Comparison of ENCODE assay signal across 1 cellular context in the genomic region with DNA sequence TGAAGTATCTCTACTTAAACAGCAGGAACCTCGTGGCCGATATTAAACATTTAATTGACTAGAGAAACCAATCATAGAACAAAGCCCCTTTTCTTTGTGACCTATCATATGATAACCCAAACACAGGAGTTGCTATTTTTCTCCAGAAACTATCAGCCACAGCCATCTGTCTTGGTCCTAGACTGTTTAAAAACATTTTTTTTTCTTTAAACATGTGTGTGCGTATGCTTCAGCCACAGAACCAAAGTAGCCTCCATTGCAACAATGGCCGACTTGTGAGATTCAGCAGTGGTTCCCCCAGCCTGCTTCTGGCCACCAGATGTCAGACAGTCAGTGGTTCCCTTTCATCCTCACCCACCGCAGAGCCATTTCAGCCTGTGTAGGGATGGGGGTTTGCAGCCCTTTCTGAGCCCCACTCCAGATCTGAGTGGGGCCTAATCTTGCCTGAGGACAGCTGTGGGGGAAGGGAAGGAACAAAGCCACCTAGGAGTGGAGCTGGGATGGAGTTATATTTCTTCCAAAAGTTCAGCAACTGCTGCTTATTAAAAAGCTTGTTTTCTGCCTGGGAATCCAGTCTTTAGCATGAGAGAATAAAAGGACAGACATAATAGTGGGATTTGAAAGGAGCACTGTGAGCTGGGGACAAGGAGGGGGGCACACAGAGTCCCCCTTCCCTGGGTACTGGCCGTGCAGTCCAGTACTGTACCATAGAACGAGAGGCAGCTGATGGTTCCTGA.
A peak's percentile ranks its signal among the peaks of the same experiment; 100 is the strongest.
TF ChIP-seq lines count a peak whose summit lies in the region.

No MANE protein-coding gene starts in this region.

TF ChIP-seq in K562, 482 proteins besides CTCF, POLR2A, EP300 and RAD21 (continued from another document and continues in another):
- TF ChIP-seq, protein P1, sequence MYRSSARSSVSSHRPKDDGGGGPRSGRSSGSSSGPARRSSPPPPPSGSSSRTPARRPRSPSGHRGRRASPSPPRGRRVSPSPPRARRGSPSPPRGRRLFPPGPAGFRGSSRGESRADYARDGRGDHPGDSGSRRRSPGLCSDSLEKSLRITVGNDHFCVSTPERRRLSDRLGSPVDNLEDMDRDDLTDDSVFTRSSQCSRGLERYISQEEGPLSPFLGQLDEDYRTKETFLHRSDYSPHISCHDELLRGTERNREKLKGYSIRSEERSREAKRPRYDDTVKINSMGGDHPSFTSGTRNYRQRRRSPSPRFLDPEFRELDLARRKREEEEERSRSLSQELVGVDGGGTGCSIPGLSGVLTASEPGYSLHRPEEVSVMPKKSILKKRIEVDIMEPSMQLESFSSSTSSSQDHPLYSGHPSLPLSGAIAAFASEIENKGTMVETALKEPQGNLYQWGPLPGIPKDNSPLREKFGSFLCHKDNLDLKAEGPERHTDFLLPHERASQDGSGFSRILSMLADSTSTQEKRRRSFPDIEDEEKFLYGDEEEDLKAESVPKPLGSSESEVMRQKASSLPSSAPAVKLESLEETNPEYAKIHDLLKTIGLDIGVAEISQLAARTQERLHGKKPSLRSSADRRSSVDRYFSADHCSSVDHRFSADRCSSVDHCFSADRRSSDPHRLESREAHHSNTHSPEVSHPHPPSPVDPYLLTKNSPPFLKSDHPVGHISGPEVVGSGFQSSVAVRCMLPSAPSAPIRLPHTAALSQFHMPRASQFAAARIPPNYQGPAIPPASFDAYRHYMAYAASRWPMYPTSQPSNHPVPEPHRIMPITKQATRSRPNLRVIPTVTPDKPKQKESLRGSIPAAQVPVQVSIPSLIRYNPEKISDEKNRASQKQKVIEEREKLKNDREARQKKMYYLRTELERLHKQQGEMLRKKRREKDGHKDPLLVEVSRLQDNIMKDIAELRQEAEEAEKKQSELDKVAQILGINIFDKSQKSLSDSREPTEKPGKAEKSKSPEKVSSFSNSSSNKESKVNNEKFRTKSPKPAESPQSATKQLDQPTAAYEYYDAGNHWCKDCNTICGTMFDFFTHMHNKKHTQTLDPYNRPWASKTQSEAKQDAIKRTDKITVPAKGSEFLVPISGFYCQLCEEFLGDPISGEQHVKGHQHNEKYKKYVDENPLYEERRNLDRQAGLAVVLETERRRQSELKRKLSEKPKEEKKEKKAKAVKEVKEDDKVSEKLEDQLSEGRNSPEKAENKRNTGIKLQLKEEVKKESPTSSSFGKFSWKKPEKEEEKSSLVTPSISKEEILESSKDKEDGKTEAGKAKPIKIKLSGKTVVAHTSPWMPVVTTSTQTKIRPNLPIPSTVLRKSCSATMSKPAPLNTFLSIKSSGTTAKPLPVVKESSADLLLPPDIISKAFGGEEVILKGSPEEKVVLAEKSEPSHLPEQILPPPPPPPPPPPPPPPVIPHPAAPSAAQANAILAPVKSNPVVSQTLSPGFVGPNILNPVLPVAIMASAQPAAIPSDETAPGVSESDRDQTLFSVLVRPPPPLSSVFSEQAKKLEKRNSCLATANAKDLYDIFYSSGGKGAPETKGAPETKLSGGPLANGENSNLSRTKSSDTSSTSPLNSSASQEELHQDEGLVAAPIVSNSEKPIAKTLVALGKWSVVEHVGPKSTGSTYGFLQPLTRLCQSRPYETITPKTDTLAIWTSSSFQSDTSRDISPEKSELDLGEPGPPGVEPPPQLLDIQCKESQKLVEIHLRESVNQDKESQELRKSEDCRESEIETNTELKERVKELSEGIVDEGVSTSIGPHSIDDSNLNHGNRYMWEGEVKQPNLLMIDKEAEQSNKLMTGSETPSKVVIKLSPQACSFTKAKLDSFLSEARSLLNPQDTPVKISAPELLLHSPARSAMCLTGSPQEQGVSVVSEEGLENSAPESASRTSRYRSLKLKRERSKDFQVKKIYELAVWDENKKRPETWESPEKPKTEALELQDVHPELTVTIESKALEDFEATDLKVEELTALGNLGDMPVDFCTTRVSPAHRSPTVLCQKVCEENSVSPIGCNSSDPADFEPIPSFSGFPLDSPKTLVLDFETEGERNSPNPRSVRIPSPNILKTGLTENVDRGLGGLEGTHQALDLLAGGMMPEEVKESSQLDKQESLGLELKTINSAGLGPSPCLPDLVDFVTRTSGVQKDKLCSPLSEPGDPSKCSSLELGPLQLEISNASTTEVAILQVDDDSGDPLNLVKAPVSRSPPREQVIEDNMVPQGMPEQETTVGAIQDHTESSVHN (IDR thresholded peaks at IDR 0.05; ENCODE audit: borderline replicate concordance in 1 of 2, low read depth in 1 of 2) = no peak
- TF ChIP-seq ZFX (CRISPR knock-in tag; IDR thresholded peaks at IDR 0.05) (peak; percentile 69), KDM5B (IDR thresholded peaks at IDR 0.05; ENCODE audit: insufficient replicate concordance, low read depth, low read length) (no peak), PHB2 (IDR thresholded peaks at IDR 0.05; ENCODE audit: low read depth) (no peak), ZNF134 (CRISPR knock-in tag; conservative IDR thresholded peaks at IDR 0.05) (peak; percentile 75), BRD4 (IDR thresholded peaks at IDR 0.05) (peak; percentile 29; the same call in 1 of the 2 replicates)
- TF ChIP-seq, protein P2, sequence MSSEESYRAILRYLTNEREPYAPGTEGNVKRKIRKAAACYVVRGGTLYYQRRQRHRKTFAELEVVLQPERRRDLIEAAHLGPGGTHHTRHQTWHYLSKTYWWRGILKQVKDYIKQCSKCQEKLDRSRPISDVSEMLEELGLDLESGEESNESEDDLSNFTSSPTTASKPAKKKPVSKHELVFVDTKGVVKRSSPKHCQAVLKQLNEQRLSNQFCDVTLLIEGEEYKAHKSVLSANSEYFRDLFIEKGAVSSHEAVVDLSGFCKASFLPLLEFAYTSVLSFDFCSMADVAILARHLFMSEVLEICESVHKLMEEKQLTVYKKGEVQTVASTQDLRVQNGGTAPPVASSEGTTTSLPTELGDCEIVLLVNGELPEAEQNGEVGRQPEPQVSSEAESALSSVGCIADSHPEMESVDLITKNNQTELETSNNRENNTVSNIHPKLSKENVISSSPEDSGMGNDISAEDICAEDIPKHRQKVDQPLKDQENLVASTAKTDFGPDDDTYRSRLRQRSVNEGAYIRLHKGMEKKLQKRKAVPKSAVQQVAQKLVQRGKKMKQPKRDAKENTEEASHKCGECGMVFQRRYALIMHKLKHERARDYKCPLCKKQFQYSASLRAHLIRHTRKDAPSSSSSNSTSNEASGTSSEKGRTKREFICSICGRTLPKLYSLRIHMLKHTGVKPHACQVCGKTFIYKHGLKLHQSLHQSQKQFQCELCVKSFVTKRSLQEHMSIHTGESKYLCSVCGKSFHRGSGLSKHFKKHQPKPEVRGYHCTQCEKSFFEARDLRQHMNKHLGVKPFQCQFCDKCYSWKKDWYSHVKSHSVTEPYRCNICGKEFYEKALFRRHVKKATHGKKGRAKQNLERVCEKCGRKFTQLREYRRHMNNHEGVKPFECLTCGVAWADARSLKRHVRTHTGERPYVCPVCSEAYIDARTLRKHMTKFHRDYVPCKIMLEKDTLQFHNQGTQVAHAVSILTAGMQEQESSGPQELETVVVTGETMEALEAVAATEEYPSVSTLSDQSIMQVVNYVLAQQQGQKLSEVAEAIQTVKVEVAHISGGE (CRISPR knock-in tag; IDR thresholded peaks at IDR 0.05) = peak in 1 of 3 experiments; percentile 78; a peak in 2 of 6 replicates
- TF ChIP-seq, protein P3, sequence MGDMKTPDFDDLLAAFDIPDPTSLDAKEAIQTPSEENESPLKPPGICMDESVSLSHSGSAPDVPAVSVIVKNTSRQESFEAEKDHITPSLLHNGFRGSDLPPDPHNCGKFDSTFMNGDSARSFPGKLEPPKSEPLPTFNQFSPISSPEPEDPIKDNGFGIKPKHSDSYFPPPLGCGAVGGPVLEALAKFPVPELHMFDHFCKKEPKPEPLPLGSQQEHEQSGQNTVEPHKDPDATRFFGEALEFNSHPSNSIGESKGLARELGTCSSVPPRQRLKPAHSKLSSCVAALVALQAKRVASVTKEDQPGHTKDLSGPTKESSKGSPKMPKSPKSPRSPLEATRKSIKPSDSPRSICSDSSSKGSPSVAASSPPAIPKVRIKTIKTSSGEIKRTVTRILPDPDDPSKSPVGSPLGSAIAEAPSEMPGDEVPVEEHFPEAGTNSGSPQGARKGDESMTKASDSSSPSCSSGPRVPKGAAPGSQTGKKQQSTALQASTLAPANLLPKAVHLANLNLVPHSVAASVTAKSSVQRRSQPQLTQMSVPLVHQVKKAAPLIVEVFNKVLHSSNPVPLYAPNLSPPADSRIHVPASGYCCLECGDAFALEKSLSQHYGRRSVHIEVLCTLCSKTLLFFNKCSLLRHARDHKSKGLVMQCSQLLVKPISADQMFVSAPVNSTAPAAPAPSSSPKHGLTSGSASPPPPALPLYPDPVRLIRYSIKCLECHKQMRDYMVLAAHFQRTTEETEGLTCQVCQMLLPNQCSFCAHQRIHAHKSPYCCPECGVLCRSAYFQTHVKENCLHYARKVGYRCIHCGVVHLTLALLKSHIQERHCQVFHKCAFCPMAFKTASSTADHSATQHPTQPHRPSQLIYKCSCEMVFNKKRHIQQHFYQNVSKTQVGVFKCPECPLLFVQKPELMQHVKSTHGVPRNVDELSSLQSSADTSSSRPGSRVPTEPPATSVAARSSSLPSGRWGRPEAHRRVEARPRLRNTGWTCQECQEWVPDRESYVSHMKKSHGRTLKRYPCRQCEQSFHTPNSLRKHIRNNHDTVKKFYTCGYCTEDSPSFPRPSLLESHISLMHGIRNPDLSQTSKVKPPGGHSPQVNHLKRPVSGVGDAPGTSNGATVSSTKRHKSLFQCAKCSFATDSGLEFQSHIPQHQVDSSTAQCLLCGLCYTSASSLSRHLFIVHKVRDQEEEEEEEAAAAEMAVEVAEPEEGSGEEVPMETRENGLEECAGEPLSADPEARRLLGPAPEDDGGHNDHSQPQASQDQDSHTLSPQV (IDR thresholded peaks at IDR 0.05) = peak; percentile 98
- TF ChIP-seq, protein P4, sequence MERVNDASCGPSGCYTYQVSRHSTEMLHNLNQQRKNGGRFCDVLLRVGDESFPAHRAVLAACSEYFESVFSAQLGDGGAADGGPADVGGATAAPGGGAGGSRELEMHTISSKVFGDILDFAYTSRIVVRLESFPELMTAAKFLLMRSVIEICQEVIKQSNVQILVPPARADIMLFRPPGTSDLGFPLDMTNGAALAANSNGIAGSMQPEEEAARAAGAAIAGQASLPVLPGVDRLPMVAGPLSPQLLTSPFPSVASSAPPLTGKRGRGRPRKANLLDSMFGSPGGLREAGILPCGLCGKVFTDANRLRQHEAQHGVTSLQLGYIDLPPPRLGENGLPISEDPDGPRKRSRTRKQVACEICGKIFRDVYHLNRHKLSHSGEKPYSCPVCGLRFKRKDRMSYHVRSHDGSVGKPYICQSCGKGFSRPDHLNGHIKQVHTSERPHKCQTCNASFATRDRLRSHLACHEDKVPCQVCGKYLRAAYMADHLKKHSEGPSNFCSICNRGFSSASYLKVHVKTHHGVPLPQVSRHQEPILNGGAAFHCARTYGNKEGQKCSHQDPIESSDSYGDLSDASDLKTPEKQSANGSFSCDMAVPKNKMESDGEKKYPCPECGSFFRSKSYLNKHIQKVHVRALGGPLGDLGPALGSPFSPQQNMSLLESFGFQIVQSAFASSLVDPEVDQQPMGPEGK (CRISPR knock-in tag; IDR thresholded peaks at IDR 0.05; ENCODE audit: borderline replicate concordance) = no peak
- TF ChIP-seq, protein P5, sequence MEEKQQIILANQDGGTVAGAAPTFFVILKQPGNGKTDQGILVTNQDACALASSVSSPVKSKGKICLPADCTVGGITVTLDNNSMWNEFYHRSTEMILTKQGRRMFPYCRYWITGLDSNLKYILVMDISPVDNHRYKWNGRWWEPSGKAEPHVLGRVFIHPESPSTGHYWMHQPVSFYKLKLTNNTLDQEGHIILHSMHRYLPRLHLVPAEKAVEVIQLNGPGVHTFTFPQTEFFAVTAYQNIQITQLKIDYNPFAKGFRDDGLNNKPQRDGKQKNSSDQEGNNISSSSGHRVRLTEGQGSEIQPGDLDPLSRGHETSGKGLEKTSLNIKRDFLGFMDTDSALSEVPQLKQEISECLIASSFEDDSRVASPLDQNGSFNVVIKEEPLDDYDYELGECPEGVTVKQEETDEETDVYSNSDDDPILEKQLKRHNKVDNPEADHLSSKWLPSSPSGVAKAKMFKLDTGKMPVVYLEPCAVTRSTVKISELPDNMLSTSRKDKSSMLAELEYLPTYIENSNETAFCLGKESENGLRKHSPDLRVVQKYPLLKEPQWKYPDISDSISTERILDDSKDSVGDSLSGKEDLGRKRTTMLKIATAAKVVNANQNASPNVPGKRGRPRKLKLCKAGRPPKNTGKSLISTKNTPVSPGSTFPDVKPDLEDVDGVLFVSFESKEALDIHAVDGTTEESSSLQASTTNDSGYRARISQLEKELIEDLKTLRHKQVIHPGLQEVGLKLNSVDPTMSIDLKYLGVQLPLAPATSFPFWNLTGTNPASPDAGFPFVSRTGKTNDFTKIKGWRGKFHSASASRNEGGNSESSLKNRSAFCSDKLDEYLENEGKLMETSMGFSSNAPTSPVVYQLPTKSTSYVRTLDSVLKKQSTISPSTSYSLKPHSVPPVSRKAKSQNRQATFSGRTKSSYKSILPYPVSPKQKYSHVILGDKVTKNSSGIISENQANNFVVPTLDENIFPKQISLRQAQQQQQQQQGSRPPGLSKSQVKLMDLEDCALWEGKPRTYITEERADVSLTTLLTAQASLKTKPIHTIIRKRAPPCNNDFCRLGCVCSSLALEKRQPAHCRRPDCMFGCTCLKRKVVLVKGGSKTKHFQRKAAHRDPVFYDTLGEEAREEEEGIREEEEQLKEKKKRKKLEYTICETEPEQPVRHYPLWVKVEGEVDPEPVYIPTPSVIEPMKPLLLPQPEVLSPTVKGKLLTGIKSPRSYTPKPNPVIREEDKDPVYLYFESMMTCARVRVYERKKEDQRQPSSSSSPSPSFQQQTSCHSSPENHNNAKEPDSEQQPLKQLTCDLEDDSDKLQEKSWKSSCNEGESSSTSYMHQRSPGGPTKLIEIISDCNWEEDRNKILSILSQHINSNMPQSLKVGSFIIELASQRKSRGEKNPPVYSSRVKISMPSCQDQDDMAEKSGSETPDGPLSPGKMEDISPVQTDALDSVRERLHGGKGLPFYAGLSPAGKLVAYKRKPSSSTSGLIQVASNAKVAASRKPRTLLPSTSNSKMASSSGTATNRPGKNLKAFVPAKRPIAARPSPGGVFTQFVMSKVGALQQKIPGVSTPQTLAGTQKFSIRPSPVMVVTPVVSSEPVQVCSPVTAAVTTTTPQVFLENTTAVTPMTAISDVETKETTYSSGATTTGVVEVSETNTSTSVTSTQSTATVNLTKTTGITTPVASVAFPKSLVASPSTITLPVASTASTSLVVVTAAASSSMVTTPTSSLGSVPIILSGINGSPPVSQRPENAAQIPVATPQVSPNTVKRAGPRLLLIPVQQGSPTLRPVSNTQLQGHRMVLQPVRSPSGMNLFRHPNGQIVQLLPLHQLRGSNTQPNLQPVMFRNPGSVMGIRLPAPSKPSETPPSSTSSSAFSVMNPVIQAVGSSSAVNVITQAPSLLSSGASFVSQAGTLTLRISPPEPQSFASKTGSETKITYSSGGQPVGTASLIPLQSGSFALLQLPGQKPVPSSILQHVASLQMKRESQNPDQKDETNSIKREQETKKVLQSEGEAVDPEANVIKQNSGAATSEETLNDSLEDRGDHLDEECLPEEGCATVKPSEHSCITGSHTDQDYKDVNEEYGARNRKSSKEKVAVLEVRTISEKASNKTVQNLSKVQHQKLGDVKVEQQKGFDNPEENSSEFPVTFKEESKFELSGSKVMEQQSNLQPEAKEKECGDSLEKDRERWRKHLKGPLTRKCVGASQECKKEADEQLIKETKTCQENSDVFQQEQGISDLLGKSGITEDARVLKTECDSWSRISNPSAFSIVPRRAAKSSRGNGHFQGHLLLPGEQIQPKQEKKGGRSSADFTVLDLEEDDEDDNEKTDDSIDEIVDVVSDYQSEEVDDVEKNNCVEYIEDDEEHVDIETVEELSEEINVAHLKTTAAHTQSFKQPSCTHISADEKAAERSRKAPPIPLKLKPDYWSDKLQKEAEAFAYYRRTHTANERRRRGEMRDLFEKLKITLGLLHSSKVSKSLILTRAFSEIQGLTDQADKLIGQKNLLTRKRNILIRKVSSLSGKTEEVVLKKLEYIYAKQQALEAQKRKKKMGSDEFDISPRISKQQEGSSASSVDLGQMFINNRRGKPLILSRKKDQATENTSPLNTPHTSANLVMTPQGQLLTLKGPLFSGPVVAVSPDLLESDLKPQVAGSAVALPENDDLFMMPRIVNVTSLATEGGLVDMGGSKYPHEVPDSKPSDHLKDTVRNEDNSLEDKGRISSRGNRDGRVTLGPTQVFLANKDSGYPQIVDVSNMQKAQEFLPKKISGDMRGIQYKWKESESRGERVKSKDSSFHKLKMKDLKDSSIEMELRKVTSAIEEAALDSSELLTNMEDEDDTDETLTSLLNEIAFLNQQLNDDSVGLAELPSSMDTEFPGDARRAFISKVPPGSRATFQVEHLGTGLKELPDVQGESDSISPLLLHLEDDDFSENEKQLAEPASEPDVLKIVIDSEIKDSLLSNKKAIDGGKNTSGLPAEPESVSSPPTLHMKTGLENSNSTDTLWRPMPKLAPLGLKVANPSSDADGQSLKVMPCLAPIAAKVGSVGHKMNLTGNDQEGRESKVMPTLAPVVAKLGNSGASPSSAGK (IDR thresholded peaks at IDR 0.05) = no peak; the same call in 1 of the 2 replicates
